Comparison of ENCODE assay signal across 1 cellular context in genomic region chr12:46585854-46586621, GRCh38.
TF ChIP-seq lines count a peak whose summit lies in the region.

No MANE protein-coding gene starts in this region.

TF ChIP-seq in HepG2, 621 proteins besides CTCF, POLR2A, EP300 and RAD21 (continued from another document and continues in another):
- TF ChIP-seq ZNF580 (CRISPR knock-in tag; IDR thresholded peaks at IDR 0.05; ENCODE audit: borderline replicate concordance, low read depth) (0 out of 2 replicates have a peak, but pooled peaks have one; percentile 76), ZSCAN22 (CRISPR knock-in tag; IDR thresholded peaks at IDR 0.05) (no peak), REPIN1 (CRISPR knock-in tag; IDR thresholded peaks at IDR 0.05; ENCODE audit: borderline replicate concordance, low read depth) (no peak), TFE3 (CRISPR knock-in tag; IDR thresholded peaks at IDR 0.05) (no peak; the same call in 1 of the 2 replicates), JDP2 (CRISPR knock-in tag; IDR thresholded peaks at IDR 0.05; ENCODE audit: borderline replicate concordance) (no peak), ZFP36L2 (CRISPR knock-in tag; IDR thresholded peaks at IDR 0.05) (no peak), ZNF768 (CRISPR knock-in tag; IDR thresholded peaks at IDR 0.05) (no peak), RAD51 (IDR thresholded peaks at IDR 0.05; ENCODE audit: borderline replicate concordance) (no peak), ZNF670 (CRISPR knock-in tag; IDR thresholded peaks at IDR 0.05; ENCODE audit: borderline replicate concordance) (no peak), UBTF (CRISPR knock-in tag; IDR thresholded peaks at IDR 0.05) (no peak; the same call in 1 of the 2 replicates), HMG20A (CRISPR knock-in tag; IDR thresholded peaks at IDR 0.05; ENCODE audit: borderline replicate concordance) (peak; percentile 70; the same call in 1 of the 2 replicates), KAT7 (CRISPR knock-in tag; IDR thresholded peaks at IDR 0.05; ENCODE audit: borderline replicate concordance) (0 out of 2 replicates have a peak, but pooled peaks have one; percentile 84), FOXO1 (CRISPR knock-in tag; IDR thresholded peaks at IDR 0.05) (0 out of 2 replicates have a peak, but pooled peaks have one; percentile 13), TGIF2 (CRISPR knock-in tag; IDR thresholded peaks at IDR 0.05) (no peak; the same call in 1 of the 2 replicates), ZBTB46 (CRISPR knock-in tag; IDR thresholded peaks at IDR 0.05; ENCODE audit: borderline replicate concordance) (no peak), MEIS2 (CRISPR knock-in tag; IDR thresholded peaks at IDR 0.05) (no peak), NR2F2 (IDR thresholded peaks at IDR 0.05; ENCODE audit: borderline replicate concordance, low read depth) (no peak), NCOA1 (CRISPR knock-in tag; IDR thresholded peaks at IDR 0.05) (no peak), ZNF891 (CRISPR knock-in tag; IDR thresholded peaks at IDR 0.05) (peak; percentile 3; the same call in 1 of the 2 replicates), NFATC3 (CRISPR knock-in tag; IDR thresholded peaks at IDR 0.05) (no peak), TSC22D2 (CRISPR knock-in tag; IDR thresholded peaks at IDR 0.05; ENCODE audit: borderline replicate concordance) (no peak), NCOA2 (CRISPR knock-in tag; IDR thresholded peaks at IDR 0.05) (peak; percentile 77), PAWR (CRISPR knock-in tag; IDR thresholded peaks at IDR 0.05; ENCODE audit: borderline replicate concordance) (0 out of 2 replicates have a peak, but pooled peaks have one; percentile 44), SIX4 (CRISPR knock-in tag; IDR thresholded peaks at IDR 0.05) (peak; percentile 32; the same call in 1 of the 2 replicates), KLF9 (CRISPR knock-in tag; IDR thresholded peaks at IDR 0.05; ENCODE audit: low read depth) (no peak), ZNF614 (CRISPR knock-in tag; IDR thresholded peaks at IDR 0.05; ENCODE audit: borderline replicate concordance) (peak; percentile 84; the same call in 1 of the 2 replicates), RBFOX2 (IDR thresholded peaks at IDR 0.05; ENCODE audit: low read depth, low read length) (no peak), POLR2G (IDR thresholded peaks at IDR 0.05; ENCODE audit: low read depth, low read length) (no peak), DRAP1 (CRISPR knock-in tag; IDR thresholded peaks at IDR 0.05) (peak; percentile 65), ZNF10 (CRISPR knock-in tag; IDR thresholded peaks at IDR 0.05; ENCODE audit: borderline replicate concordance, low read depth) (no peak), TFAP4 (IDR thresholded peaks at IDR 0.05; ENCODE audit: borderline replicate concordance, low read depth) (peak; percentile 80; the same call in 1 of the 2 replicates), ASH2L (IDR thresholded peaks at IDR 0.05; ENCODE audit: insufficient read length, low read depth, low read length) (peak; percentile 14), ZNF292 (CRISPR knock-in tag; IDR thresholded peaks at IDR 0.05; ENCODE audit: borderline replicate concordance, low read depth) (peak; percentile 99), ZNF44 (CRISPR knock-in tag; IDR thresholded peaks at IDR 0.05) (no peak), FOXA1 (IDR thresholded peaks at IDR 0.05) (no peak), FOXA1 (CRISPR knock-in tag; IDR thresholded peaks at IDR 0.05) (peak; percentile 97)
- TF ChIP-seq, protein P1, sequence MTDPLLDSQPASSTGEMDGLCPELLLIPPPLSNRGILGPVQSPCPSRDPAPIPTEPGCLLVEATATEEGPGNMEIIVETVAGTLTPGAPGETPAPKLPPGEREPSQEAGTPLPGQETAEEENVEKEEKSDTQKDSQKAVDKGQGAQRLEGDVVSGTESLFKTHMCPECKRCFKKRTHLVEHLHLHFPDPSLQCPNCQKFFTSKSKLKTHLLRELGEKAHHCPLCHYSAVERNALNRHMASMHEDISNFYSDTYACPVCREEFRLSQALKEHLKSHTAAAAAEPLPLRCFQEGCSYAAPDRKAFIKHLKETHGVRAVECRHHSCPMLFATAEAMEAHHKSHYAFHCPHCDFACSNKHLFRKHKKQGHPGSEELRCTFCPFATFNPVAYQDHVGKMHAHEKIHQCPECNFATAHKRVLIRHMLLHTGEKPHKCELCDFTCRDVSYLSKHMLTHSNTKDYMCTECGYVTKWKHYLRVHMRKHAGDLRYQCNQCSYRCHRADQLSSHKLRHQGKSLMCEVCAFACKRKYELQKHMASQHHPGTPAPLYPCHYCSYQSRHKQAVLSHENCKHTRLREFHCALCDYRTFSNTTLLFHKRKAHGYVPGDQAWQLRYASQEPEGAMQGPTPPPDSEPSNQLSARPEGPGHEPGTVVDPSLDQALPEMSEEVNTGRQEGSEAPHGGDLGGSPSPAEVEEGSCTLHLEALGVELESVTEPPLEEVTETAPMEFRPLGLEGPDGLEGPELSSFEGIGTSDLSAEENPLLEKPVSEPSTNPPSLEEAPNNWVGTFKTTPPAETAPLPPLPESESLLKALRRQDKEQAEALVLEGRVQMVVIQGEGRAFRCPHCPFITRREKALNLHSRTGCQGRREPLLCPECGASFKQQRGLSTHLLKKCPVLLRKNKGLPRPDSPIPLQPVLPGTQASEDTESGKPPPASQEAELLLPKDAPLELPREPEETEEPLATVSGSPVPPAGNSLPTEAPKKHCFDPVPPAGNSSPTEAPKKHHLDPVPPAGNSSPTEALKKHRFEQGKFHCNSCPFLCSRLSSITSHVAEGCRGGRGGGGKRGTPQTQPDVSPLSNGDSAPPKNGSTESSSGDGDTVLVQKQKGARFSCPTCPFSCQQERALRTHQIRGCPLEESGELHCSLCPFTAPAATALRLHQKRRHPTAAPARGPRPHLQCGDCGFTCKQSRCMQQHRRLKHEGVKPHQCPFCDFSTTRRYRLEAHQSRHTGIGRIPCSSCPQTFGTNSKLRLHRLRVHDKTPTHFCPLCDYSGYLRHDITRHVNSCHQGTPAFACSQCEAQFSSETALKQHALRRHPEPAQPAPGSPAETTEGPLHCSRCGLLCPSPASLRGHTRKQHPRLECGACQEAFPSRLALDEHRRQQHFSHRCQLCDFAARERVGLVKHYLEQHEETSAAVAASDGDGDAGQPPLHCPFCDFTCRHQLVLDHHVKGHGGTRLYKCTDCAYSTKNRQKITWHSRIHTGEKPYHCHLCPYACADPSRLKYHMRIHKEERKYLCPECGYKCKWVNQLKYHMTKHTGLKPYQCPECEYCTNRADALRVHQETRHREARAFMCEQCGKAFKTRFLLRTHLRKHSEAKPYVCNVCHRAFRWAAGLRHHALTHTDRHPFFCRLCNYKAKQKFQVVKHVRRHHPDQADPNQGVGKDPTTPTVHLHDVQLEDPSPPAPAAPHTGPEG (CRISPR knock-in tag; IDR thresholded peaks at IDR 0.05): no peak
- TF ChIP-seq, protein P2, sequence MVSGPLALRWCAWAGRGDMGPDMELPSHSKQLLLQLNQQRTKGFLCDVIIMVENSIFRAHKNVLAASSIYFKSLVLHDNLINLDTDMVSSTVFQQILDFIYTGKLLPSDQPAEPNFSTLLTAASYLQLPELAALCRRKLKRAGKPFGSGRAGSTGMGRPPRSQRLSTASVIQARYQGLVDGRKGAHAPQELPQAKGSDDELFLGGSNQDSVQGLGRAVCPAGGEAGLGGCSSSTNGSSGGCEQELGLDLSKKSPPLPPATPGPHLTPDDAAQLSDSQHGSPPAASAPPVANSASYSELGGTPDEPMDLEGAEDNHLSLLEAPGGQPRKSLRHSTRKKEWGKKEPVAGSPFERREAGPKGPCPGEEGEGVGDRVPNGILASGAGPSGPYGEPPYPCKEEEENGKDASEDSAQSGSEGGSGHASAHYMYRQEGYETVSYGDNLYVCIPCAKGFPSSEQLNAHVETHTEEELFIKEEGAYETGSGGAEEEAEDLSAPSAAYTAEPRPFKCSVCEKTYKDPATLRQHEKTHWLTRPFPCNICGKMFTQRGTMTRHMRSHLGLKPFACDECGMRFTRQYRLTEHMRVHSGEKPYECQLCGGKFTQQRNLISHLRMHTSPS (CRISPR knock-in tag; IDR thresholded peaks at IDR 0.05; ENCODE audit: low read depth): no peak
- TF ChIP-seq, protein P3, sequence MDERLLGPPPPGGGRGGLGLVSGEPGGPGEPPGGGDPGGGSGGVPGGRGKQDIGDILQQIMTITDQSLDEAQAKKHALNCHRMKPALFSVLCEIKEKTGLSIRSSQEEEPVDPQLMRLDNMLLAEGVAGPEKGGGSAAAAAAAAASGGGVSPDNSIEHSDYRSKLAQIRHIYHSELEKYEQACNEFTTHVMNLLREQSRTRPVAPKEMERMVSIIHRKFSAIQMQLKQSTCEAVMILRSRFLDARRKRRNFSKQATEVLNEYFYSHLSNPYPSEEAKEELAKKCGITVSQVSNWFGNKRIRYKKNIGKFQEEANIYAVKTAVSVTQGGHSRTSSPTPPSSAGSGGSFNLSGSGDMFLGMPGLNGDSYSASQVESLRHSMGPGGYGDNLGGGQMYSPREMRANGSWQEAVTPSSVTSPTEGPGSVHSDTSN (CRISPR knock-in tag; IDR thresholded peaks at IDR 0.05): no peak
- TF ChIP-seq, protein P4, sequence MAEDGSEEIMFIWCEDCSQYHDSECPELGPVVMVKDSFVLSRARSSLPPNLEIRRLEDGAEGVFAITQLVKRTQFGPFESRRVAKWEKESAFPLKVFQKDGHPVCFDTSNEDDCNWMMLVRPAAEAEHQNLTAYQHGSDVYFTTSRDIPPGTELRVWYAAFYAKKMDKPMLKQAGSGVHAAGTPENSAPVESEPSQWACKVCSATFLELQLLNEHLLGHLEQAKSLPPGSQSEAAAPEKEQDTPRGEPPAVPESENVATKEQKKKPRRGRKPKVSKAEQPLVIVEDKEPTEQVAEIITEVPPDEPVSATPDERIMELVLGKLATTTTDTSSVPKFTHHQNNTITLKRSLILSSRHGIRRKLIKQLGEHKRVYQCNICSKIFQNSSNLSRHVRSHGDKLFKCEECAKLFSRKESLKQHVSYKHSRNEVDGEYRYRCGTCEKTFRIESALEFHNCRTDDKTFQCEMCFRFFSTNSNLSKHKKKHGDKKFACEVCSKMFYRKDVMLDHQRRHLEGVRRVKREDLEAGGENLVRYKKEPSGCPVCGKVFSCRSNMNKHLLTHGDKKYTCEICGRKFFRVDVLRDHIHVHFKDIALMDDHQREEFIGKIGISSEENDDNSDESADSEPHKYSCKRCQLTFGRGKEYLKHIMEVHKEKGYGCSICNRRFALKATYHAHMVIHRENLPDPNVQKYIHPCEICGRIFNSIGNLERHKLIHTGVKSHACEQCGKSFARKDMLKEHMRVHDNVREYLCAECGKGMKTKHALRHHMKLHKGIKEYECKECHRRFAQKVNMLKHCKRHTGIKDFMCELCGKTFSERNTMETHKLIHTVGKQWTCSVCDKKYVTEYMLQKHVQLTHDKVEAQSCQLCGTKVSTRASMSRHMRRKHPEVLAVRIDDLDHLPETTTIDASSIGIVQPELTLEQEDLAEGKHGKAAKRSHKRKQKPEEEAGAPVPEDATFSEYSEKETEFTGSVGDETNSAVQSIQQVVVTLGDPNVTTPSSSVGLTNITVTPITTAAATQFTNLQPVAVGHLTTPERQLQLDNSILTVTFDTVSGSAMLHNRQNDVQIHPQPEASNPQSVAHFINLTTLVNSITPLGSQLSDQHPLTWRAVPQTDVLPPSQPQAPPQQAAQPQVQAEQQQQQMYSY (CRISPR knock-in tag; IDR thresholded peaks at IDR 0.05): no peak
- TF ChIP-seq, protein P5, sequence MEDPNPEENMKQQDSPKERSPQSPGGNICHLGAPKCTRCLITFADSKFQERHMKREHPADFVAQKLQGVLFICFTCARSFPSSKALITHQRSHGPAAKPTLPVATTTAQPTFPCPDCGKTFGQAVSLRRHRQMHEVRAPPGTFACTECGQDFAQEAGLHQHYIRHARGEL (CRISPR knock-in tag; IDR thresholded peaks at IDR 0.05): no peak
